24 cellular contexts compared by ENCODE assay signal in the genomic region with DNA sequence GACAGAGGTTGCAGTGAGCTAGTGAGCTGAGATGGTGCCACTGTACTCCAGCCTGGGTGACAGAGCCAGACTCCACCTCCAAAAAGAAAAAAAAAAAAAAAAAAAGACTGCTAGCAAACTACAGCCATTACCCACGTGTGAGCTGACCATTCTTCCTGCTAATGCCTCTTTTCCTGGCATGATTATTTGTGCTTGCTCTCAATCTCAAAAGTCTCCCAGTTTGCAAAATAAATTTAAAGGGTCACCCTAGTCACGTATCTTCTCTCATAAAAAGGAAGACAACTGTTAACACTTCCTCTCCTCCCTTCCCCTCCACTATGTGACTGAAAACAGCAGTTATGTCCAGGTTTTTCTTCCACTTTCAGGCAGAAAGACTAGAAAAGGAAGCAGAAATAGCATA. TPM values are rescaled to one million over a fixed set of nuclear protein-coding genes. Genes with fewer than 3 reads are reported as not detected.
DNase-seq lines count a peak whose midpoint lies in the region; ATAC-seq, FAIRE-seq and TF ChIP-seq lines count a peak whose summit lies in the region.
"Had no signal": no experiment of that assay in that cellular context is flagged by ENCODE, and none has a peak within 500 bp of the region (broad histone marks: within the 10 kb centered on the region; RNA-seq: fewer than 3 reads in every experiment).

No MANE protein-coding gene starts in this region.

- BruUV-seq in PC-9 (replicated peaks; lab: Mats Ljungman, UMichigan) = no TSS peak

- no peak for FAIRE-seq in H54 (lab: Jason Lieb, UNC)
- FAIRE-seq: colon, islet of Langerhans had no signal

- POLR2A ChIA-PET in PC-9 (lab: Charles Lee; ENCODE audit: unreplicated experiment) = no interaction called here

- 0 out of 2 replicates have a peak overlapping the region, but pooled peaks have one; percentile 48 for H2AFZ ChIP-seq in PC-9

- ATAC-seq in GM18870 (IDR thresholded peaks at IDR 0.05; ENCODE audit: unreplicated experiment) = peak; percentile 52
- ATAC-seq in HG03442 (IDR thresholded peaks at IDR 0.05; ENCODE audit: unreplicated experiment) = no peak
- ATAC-seq in GM21576 (IDR thresholded peaks at IDR 0.05; ENCODE audit: unreplicated experiment) = no peak
- ATAC-seq: activated CD8-positive, alpha-beta T cell treated with anti-CD3 and anti-CD28 coated beads for 36 hours; activated naive CD4-positive, alpha-beta T cell treated with anti-CD3 and anti-CD28 coated beads, Interleukin-2, amount 50 U/mL, for 72 hours; sciatic nerve; WTC11 had no signal

- no peaks in the 10 kb centered on the region for H3K4me1 ChIP-seq in PC-9 (replicated peaks; ENCODE audit: insufficient read depth)
- H3K4me1 ChIP-seq: tibial artery had no signal

- H3K9me3 ChIP-seq in PC-9 (ENCODE audit: insufficient read depth, low read depth) = no peaks in the 10 kb centered on the region
- H3K9me3 ChIP-seq: ovary, tibial artery had no signal

- H4K20me1 ChIP-seq in PC-9 (ENCODE audit: insufficient read depth) = no peaks in the 10 kb centered on the region

- no peaks in the 10 kb centered on the region for H3K79me2 ChIP-seq in PC-9 (ENCODE audit: low read depth)

- H3K9me2 ChIP-seq in PC-9 (ENCODE audit: insufficient read depth) = no peaks in the 10 kb centered on the region

- TF ChIP-seq POLR2A in H54 (IDR thresholded peaks at IDR 0.05; ENCODE audit: low read depth, low read length) = no peak

- CTCF ChIA-PET in PC-9 (lab: Charles Lee) = no interaction called here

- H3K36me3 ChIP-seq in PC-9 (ENCODE audit: low read depth) = no peaks in the 10 kb centered on the region
- H3K36me3 ChIP-seq: ovary had no signal

- peak; percentile 22 to 29 for DNase-seq in HL-60 (ENCODE audit: low read depth in 1 of 2, low spot score in 1 of 2)
- DNase-seq in PC-9 = no peak
- no peak for DNase-seq in amniotic stem cell (lab: John Stamatoyannopoulos, UW)
- DNase-seq in H54 (ENCODE audit: insufficient read length, low spot score) = no peak
- DNase-seq: ACHN; activated CD8-positive, alpha-beta T cell treated with anti-CD3 and anti-CD28 coated beads for 36 hours; activated T-cell treated with anti-CD3 and anti-CD28 coated beads, Interleukin-2, amount 50 U/mL, for 48 hours; CD8-positive, alpha-beta memory T cell; DND-41; NCI-H1417 treated with DMSO at 0.1 percent for 48 hours; NCI-H2171; NCI-H526 treated with DMSO at 0.1 percent for 48 hours; ovary; stimulated activated naive CD4-positive, alpha-beta T cell; tibial artery had no signal

- H3K4me2 ChIP-seq in PC-9 = no peak overlapping the region

- H3K27ac ChIP-seq in 22Rv1 (peak overlapping the region; percentile 3; the same call in 1 of the 2 replicates), HL-60 (replicated peaks) (peak overlapping the region; percentile 56), PC-9 (no peak overlapping the region)
- H3K27ac ChIP-seq: ovary, tibial artery had no signal

- H3K27me3 ChIP-seq in HL-60 (ENCODE audit: insufficient read depth, poor library complexity, severe bottlenecking) = no peaks in the 10 kb centered on the region
- no peaks in the 10 kb centered on the region for H3K27me3 ChIP-seq in PC-9 (ENCODE audit: insufficient read depth, low read depth)
- H3K27me3 ChIP-seq: ovary, tibial artery had no signal

- no peak overlapping the region for H3K4me3 ChIP-seq in HL-60 (replicated peaks; ENCODE audit: insufficient read depth, low read length)
- no peak overlapping the region for H3K4me3 ChIP-seq in PC-9
- H3K4me3 ChIP-seq: ovary, tibial artery had no signal

- H3F3A ChIP-seq in PC-9 (ENCODE audit: insufficient read depth, low read depth) = no peaks in the 10 kb centered on the region

- no peak for TF ChIP-seq CTCF in 22Rv1 (IDR thresholded peaks at IDR 0.05)
- TF ChIP-seq CTCF in HL-60 (IDR thresholded peaks at IDR 0.05; ENCODE audit: insufficient read depth, low read length) = no peak
- TF ChIP-seq CTCF in PC-9 (conservative IDR thresholded peaks at IDR 0.05) = no peak

- intact Hi-C loops in PC-9 (cut with micrococcal nuclease; ENCODE audit: unreplicated experiment) = no loop called here

RNA-seq across cellular contexts. Expression of gene TRIM36, which starts 37.2 kb away (rescaled TPM):
- 0.15 and 0.22 TPM in 2 replicates for total RNA-seq in PC-9 (2021)

Comparison
In these comparisons a context has a peak if more than half of its experiments do, and no peak if none do; other contexts are left out.
1. DNase-seq: peak in HL-60 (2 of 2); none in PC-9 (0 of 2), amniotic stem cell (single experiment) and H54 (single experiment).